In genomic region chr13:106471957-106472543, GRCh38 we compare ENCODE assay signal across 7 cellular contexts.
A peak's percentile ranks its signal among the peaks of the same experiment; 100 is the strongest.
DNase-seq lines count a peak whose midpoint lies in the region; ATAC-seq and TF ChIP-seq lines count a peak whose summit lies in the region.

No MANE protein-coding gene starts in this region.

- H3K4me3 ChIP-seq in PC-3 (ENCODE audit: low read length) (peak overlapping the region; percentile 44; the same call in 1 of the 2 replicates), fibroblast of villous mesenchyme (ENCODE audit: low read depth, low read length) (peak overlapping the region; percentile 33), retinal pigment epithelial cell (ENCODE audit: low read length) (peak overlapping the region; percentile 25)

- H3K79me2 ChIP-seq in PC-3 (ENCODE audit: low read length) = no peaks in the 10 kb centered on the region

- no peaks in the 10 kb centered on the region for H3F3A ChIP-seq in PC-3 (ENCODE audit: low read length, unreplicated experiment)

- DNase-seq in PC-3 = peak; percentile 92
- DNase-seq in fibroblast of villous mesenchyme (ENCODE audit: low read depth) = peak; percentile 88
- DNase-seq in retinal pigment epithelial cell (ENCODE audit: low read depth) = peak; percentile 78
- DNase-seq in activated naive CD4-positive, alpha-beta T cell treated with Interleukin-2 at 50 U/mL for 16 hours = no peak
- no peak for DNase-seq in middle frontal gyrus (ENCODE audit: extremely low spot score, low spot score)

- BruUV-seq in PC-3 (replicated peaks; lab: Mats Ljungman, UMichigan) = no TSS peak

- H3K27me3 ChIP-seq in PC-3 (ENCODE audit: low read length) = no peaks in the 10 kb centered on the region

- CTCF ChIA-PET in PC-3 (lab: Charles Lee) = no interaction called here

- H2AFZ ChIP-seq in PC-3 (ENCODE audit: low read length) = peak overlapping the region; percentile 40

- no peaks in the 10 kb centered on the region for H3K36me3 ChIP-seq in PC-3 (ENCODE audit: low read depth, low read length)

- H3K9me3 ChIP-seq in PC-3 (ENCODE audit: low read length) = no peaks in the 10 kb centered on the region

- intact Hi-C loops in PC-3 (cut with micrococcal nuclease) = loop anchor here (1.0 kb wide), 1 partner anchor 343 kb away; no protein-coding TSS in a partner anchor

- H3K9me2 ChIP-seq in PC-3 (replicated peaks; ENCODE audit: low read length) = no peaks in the 10 kb centered on the region

- ATAC-seq in GM21529 (IDR thresholded peaks at IDR 0.05; ENCODE audit: unreplicated experiment) (peak; percentile 55), PC-3 (peak; percentile 94), GM21737 (IDR thresholded peaks at IDR 0.05; ENCODE audit: unreplicated experiment) (no peak)

- H3K4me2 ChIP-seq in PC-3 (ENCODE audit: low read length) = peak overlapping the region; percentile 78

- H3K27ac ChIP-seq in PC-3 (ENCODE audit: low read length) = peak overlapping the region; percentile 86

- peaks cover 44% of the 10 kb centered on the region for H3K4me1 ChIP-seq in PC-3 (ENCODE audit: insufficient read depth, low read length)

- no peak for TF ChIP-seq CTCF in PC-3 (conservative IDR thresholded peaks at IDR 0.05; ENCODE audit: low read depth, low read length)
- TF ChIP-seq CTCF in fibroblast of villous mesenchyme (IDR thresholded peaks at IDR 0.05; ENCODE audit: insufficient read depth, low read depth, low read length) = no peak
- no peak for TF ChIP-seq CTCF in retinal pigment epithelial cell (conservative IDR thresholded peaks at IDR 0.05; ENCODE audit: low read depth, low read length)

- POLR2A ChIA-PET in PC-3 (lab: Charles Lee; ENCODE audit: unreplicated experiment) = no interaction called here

- H4K20me1 ChIP-seq in PC-3 (ENCODE audit: low read length) = no peaks in the 10 kb centered on the region

- H3K9ac ChIP-seq in PC-3 (ENCODE audit: low read length) = peak overlapping the region; percentile 56

Comparison
In these comparisons a context has a peak if more than half of its experiments do, and no peak if none do; other contexts are left out.
1. DNase-seq: peak in PC-3 (single experiment), fibroblast of villous mesenchyme (single experiment) and retinal pigment epithelial cell (single experiment); none in activated naive CD4-positive, alpha-beta T cell treated with Interleukin-2 at 50 U/mL for 16 hours (single experiment) and middle frontal gyrus (single experiment).
2. Peak in every context shown above with its lines, with median percentiles within 50 percentile points of each other: H3K4me3 ChIP-seq.